Comparison of ENCODE assay signal across 17 cellular contexts in genomic region chr3:168034152-168034928, GRCh38.
DNase-seq lines count a peak whose midpoint lies in the region; ATAC-seq, FAIRE-seq and TF ChIP-seq lines count a peak whose summit lies in the region.
"Had no signal": no experiment of that assay in that cellular context is flagged by ENCODE, and none has a peak within 500 bp of the region (broad histone marks: within the 10 kb centered on the region; RNA-seq: fewer than 3 reads in every experiment).

No MANE protein-coding gene starts in this region.

- intact Hi-C loops in heart left ventricle (cut with DNase I) = loop anchor here in 1 of 10 donors (10.0 kb wide), 1 partner anchor 300 kb away; the partner anchor contains the start of genes PDCD10 and SERPINI1

- FAIRE-seq in astrocyte (lab: Jason Lieb, UNC) = no peak

- H3K27me3 ChIP-seq in astrocyte (ENCODE audit: insufficient read depth, low read length) (no peaks in the 10 kb centered on the region), heart left ventricle (no peaks in the 10 kb centered on the region)
- H3K27me3 ChIP-seq: dorsolateral prefrontal cortex had no signal

- WGBS in heart left ventricle, 4 donors = 36 to 53% (median 46%) methylated on average over 5 of the region's 5 CpGs

- H3K36me3 Mint-ChIP-seq in astrocyte (ENCODE audit: low read depth, unreplicated experiment) = peaks cover 10% of the 10 kb centered on the region

- no peak overlapping the region for H3K9ac ChIP-seq in astrocyte (ENCODE audit: low read length)

- H3K4me1 Mint-ChIP-seq in astrocyte (ENCODE audit: low read depth, unreplicated experiment) = peaks cover 2% of the 10 kb centered on the region

- peaks cover 2% of the 10 kb centered on the region for H3K9me3 Mint-ChIP-seq in astrocyte (ENCODE audit: unreplicated experiment)
- H3K9me3 Mint-ChIP-seq: activated T-helper 1 cell treated with anti-CD3 and anti-CD28 coated beads, Interleukin-12 subunit alpha, Interleukin-12 subunit beta, Interleukin-2, Interleukin-4 antibody, amounts not matched to agents 30 ng/mL and 10 ng/mL and 1 ng/mL, durations not matched to agents 14 hours and 24 hours and 36 hours; nephron had no signal

- TF ChIP-seq CTCF in astrocyte (IDR thresholded peaks at IDR 0.05; ENCODE audit: insufficient read depth, low read depth, low read length) = no peak
- TF ChIP-seq CTCF in heart left ventricle (IDR thresholded peaks at IDR 0.05) = no peak

- ATAC-seq in heart left ventricle = peak; percentile 65 to 90 (median 88)

- peak; percentile 43 for DNase-seq in NCI-H2196 (lab: John Stamatoyannopoulos, UW; ENCODE audit: unreplicated experiment)
- DNase-seq in NCI-H2196 treated with DMSO at 0.1 percent for 48 hours (lab: John Stamatoyannopoulos, UW; ENCODE audit: unreplicated experiment) = no peak
- DNase-seq in astrocyte (ENCODE audit: low read depth) = peak; percentile 68
- peak in 2 of 5 donors; percentile 41 to 51 for DNase-seq in heart left ventricle
- DNase-seq in stromal cell of bone marrow (ENCODE audit: low read depth) = peak; percentile 84
- DNase-seq in pons (ENCODE audit: low spot score) = no peak
- no peak for DNase-seq in central memory CD4-positive, alpha-beta T cell
- no peak for DNase-seq in NCI-H1930 (lab: John Stamatoyannopoulos, UW)
- DNase-seq: 8988T; dorsolateral prefrontal cortex; GF-D8; NCI-H187; stimulated activated CD4-positive, alpha-beta T cell treated with anti-CD3 and anti-CD28 coated beads, Interleukin-2, amount 100 ng/mL, for 48 hours had no signal

- no peak overlapping the region for H3K4me3 ChIP-seq in astrocyte (ENCODE audit: insufficient read depth, low read depth, low read length)
- H3K4me3 ChIP-seq in heart left ventricle = no peak overlapping the region
- H3K4me3 ChIP-seq: dorsolateral prefrontal cortex, HAP-1 had no signal

- H3K79me2 ChIP-seq in astrocyte (ENCODE audit: insufficient read depth, low read length) = no peaks in the 10 kb centered on the region

- H4K20me1 ChIP-seq in astrocyte (ENCODE audit: insufficient read depth, low read length) = peaks cover 13% of the 10 kb centered on the region

- no peak for TF ChIP-seq POLR2A in heart left ventricle (IDR thresholded peaks at IDR 0.05)

- H3K4me1 ChIP-seq in astrocyte (ENCODE audit: insufficient read depth, low read length) (peaks cover 9% of the 10 kb centered on the region), heart left ventricle (peaks cover 0 to 14% (median 8%) of the 10 kb centered on the region in 12 donors)

- H3K9me3 ChIP-seq in astrocyte (ENCODE audit: insufficient read depth, low read depth, low read length) (no peaks in the 10 kb centered on the region), heart left ventricle (peaks cover 0 to 7% (median 0%) of the 10 kb centered on the region in 12 donors)
- H3K9me3 ChIP-seq: HAP-1 had no signal

- no peaks in the 10 kb centered on the region for H3K27me3 Mint-ChIP-seq in astrocyte (ENCODE audit: low read depth, unreplicated experiment)

- no peak overlapping the region for H3K27ac Mint-ChIP-seq in astrocyte (ENCODE audit: unreplicated experiment)
- H3K27ac Mint-ChIP-seq: activated T-helper 1 cell treated with anti-CD3 and anti-CD28 coated beads, Interleukin-12 subunit alpha, Interleukin-12 subunit beta, Interleukin-2, Interleukin-4 antibody, amounts not matched to agents 30 ng/mL and 10 ng/mL and 1 ng/mL, durations not matched to agents 14 hours and 24 hours and 36 hours; nephron had no signal

- H3K27ac ChIP-seq in astrocyte (ENCODE audit: low read depth, low read length) (no peak overlapping the region), heart left ventricle (peak overlapping the region; percentile 19 to 83 (median 66))
- H3K27ac ChIP-seq: dorsolateral prefrontal cortex, VCaP had no signal

- H3K4me3 Mint-ChIP-seq in astrocyte (ENCODE audit: unreplicated experiment) = no peak overlapping the region
- H3K4me3 Mint-ChIP-seq: activated T-helper 1 cell treated with anti-CD3 and anti-CD28 coated beads, Interleukin-12 subunit alpha, Interleukin-12 subunit beta, Interleukin-2, Interleukin-4 antibody, amounts not matched to agents 30 ng/mL and 10 ng/mL and 1 ng/mL, durations not matched to agents 14 hours and 24 hours and 36 hours; nephron had no signal

- H2AFZ ChIP-seq in astrocyte (ENCODE audit: low read depth, low read length) = no peak overlapping the region

- peaks cover 23% of the 10 kb centered on the region for H3K36me3 ChIP-seq in astrocyte (ENCODE audit: insufficient read depth, low read length)
- H3K36me3 ChIP-seq in heart left ventricle = peaks cover 0 to 75% (median 44%) of the 10 kb centered on the region in 9 donors

- H3K4me2 ChIP-seq in astrocyte (ENCODE audit: low read length) = no peak overlapping the region

Comparison
In these comparisons a context has a peak if more than half of its experiments do, and no peak if none do; other contexts are left out.
1. DNase-seq: peak in NCI-H2196 (single experiment), astrocyte (single experiment) and stromal cell of bone marrow (single experiment); none in NCI-H2196 treated with DMSO at 0.1 percent for 48 hours (single experiment), pons (single experiment), central memory CD4-positive, alpha-beta T cell (single experiment) and NCI-H1930 (0 of 2).